ENCODE assay signal across 26 cellular contexts in the genomic region with DNA sequence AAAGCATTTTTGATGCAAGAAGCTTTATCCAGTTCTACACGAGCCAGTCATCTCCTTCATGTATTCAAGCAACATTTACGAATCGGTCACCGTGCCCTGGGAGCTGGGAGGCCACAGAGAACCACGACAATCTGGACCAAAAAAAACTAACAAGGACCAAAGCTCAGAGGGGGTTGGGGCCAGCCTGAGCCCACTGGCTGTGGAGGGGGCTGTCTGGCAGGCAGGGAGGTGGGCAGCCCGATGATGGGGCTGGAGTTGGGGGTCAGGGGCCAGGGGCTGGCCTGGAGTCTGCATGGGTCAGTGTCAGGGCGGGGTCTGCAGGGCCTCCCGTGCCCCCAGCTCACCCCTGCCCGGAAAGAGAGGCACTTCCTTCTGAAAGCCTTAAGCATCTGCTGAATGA. TPM values are rescaled to one million over a fixed set of nuclear protein-coding genes. Genes with fewer than 3 reads are reported as not detected.
DNase-seq lines count a peak whose midpoint lies in the region; ATAC-seq and TF ChIP-seq lines count a peak whose summit lies in the region.
"Had no signal": no experiment of that assay in that cellular context is flagged by ENCODE, and none has a peak within 500 bp of the region (broad histone marks: within the 10 kb centered on the region; RNA-seq: fewer than 3 reads in every experiment).

No MANE protein-coding gene starts in this region.

- POLR2A ChIA-PET in Panc1 (lab: Charles Lee), result no interaction called here

- TF ChIP-seq POLR2A in gastroesophageal sphincter (IDR thresholded peaks at IDR 0.05), result no peak
- TF ChIP-seq POLR2A in transverse colon (IDR thresholded peaks at IDR 0.05), result no peak

- H3K9me3 Mint-ChIP-seq in neural progenitor cell, result peaks cover 3% of the 10 kb centered on the region
- H3K9me3 Mint-ChIP-seq in stimulated activated naive B cell treated with anti-CD40 and anti-IgM and Interleukin-4, amounts not matched to agents 10 μg/mL and 1 μg/mL and 100 μg/mL, for 72 hours, result peaks cover 8 to 10% of the 10 kb centered on the region in 2 donors
- H3K9me3 Mint-ChIP-seq: activated CD4-positive, alpha-beta T cell treated with anti-CD3 and anti-CD28 coated beads, Interleukin-2, amount 10 ng/mL, durations not matched to agents 7 days and 5 days; CD4-positive, alpha-beta T cell had no signal

- H3K9ac ChIP-seq in neural progenitor cell, result no peak overlapping the region

- H3K4me3 ChIP-seq in Panc1 (ENCODE audit: low read depth in 2 of 2, low read length in 2 of 2) (no peak overlapping the region), gastroesophageal sphincter (no peak overlapping the region), neural progenitor cell (no peak overlapping the region), transverse colon (no peak overlapping the region)
- H3K4me3 ChIP-seq: dorsolateral prefrontal cortex, pancreas, right lobe of liver had no signal

- H3K36me3 Mint-ChIP-seq in neural progenitor cell, result no peaks in the 10 kb centered on the region
- H3K36me3 Mint-ChIP-seq in stimulated activated naive B cell treated with anti-CD40 and anti-IgM and Interleukin-4, amounts not matched to agents 10 μg/mL and 1 μg/mL and 100 μg/mL, for 72 hours, result peaks cover 0 to 5% of the 10 kb centered on the region in 2 donors
- H3K36me3 Mint-ChIP-seq: naive thymus-derived CD4-positive, alpha-beta T cell had no signal

- no peak overlapping the region for H3K27ac ChIP-seq in Panc1 (ENCODE audit: low read length)
- peak overlapping the region in 3 of 4 donors; percentile 49 to 64 (median 57) for H3K27ac ChIP-seq in gastroesophageal sphincter
- no peak overlapping the region for H3K27ac ChIP-seq in neural progenitor cell
- peak overlapping the region in 3 of 4 donors; percentile 23 to 30 (median 29) for H3K27ac ChIP-seq in transverse colon
- H3K27ac ChIP-seq: dorsolateral prefrontal cortex, HL-60, pancreas, right lobe of liver, VCaP had no signal

- CTCF ChIA-PET in Panc1 (lab: Charles Lee), result interaction anchor here (0.7 to 1.3 kb wide), 2 partner anchors 20 to 221 kb away, joined by 3 to 4 read pairs; no protein-coding TSS in a partner anchor

- no peak for DNase-seq in Panc1 (ENCODE audit: low read depth, low spot score)
- no peak for DNase-seq in neural progenitor cell (ENCODE audit: low spot score)
- no peak for DNase-seq in transverse colon
- no peak for DNase-seq in stimulated activated naive B cell treated with anti-CD40 and anti-IgM and Interleukin-4, amounts not matched to agents 10 μg/mL and 1 μg/mL and 100 μg/mL, for 72 hours
- DNase-seq in NCI-H1092 (lab: John Stamatoyannopoulos, UW), result no peak
- DNase-seq: activated CD4-positive, alpha-beta T cell treated with anti-CD3 and anti-CD28 coated beads, Interleukin-2, amount 10 ng/mL, durations not matched to agents 7 days and 5 days; activated naive CD4-positive, alpha-beta T cell treated with anti-CD3 and anti-CD28 coated beads, Interleukin-2, amount 50 U/mL, for 16 hours; CD4-positive, alpha-beta T cell; central memory CD4-positive, alpha-beta T cell; dorsolateral prefrontal cortex; HCEC 1CT; naive thymus-derived CD4-positive, alpha-beta T cell; NCI-H187 treated with DMSO at 0.1 percent for 48 hours; NCI-H2227 treated with DMSO at 0.1 percent for 48 hours; right lobe of liver had no signal

- WGBS in gastroesophageal sphincter (ENCODE audit: low coverage in 1 of 2), 2 donors, result 9 to 18% methylated on average over 4 to 7 of the region's 9 CpGs
- WGBS in transverse colon (ENCODE audit: low coverage in 1 of 2), 2 donors, result 38% methylated on average over 9 of the region's 9 CpGs; no CpG with 5 or more reads in 1 of the 2 donors

- H3K4me1 ChIP-seq in Panc1 (ENCODE audit: control insufficient read depth, insufficient read depth, low read length) (peaks cover 8% of the 10 kb centered on the region), gastroesophageal sphincter (peaks cover 0 to 39% (median 22%) of the 10 kb centered on the region in 3 donors), neural progenitor cell (peaks cover 8% of the 10 kb centered on the region), transverse colon (peaks cover 0 to 15% (median 6%) of the 10 kb centered on the region in 4 donors)
- H3K4me1 ChIP-seq: pancreas, right lobe of liver had no signal

- peaks cover 12% of the 10 kb centered on the region for H3K27me3 Mint-ChIP-seq in neural progenitor cell (ENCODE audit: insufficient read depth, low read depth)
- H3K27me3 Mint-ChIP-seq in stimulated activated naive B cell treated with anti-CD40 and anti-IgM and Interleukin-4, amounts not matched to agents 10 μg/mL and 1 μg/mL and 100 μg/mL, for 72 hours, result peaks cover 34 to 57% of the 10 kb centered on the region in 2 donors
- H3K27me3 Mint-ChIP-seq: CD4-positive, alpha-beta T cell had no signal

- H3K4me1 Mint-ChIP-seq in neural progenitor cell, result peaks cover 23% of the 10 kb centered on the region
- H3K4me1 Mint-ChIP-seq in stimulated activated naive B cell treated with anti-CD40 and anti-IgM and Interleukin-4, amounts not matched to agents 10 μg/mL and 1 μg/mL and 100 μg/mL, for 72 hours, result peaks cover 9 to 11% of the 10 kb centered on the region in 2 donors
- H3K4me1 Mint-ChIP-seq: activated CD4-positive, alpha-beta T cell treated with anti-CD3 and anti-CD28 coated beads, Interleukin-2, amount 10 ng/mL, durations not matched to agents 7 days and 5 days had no signal

- no peak overlapping the region for H3K4me2 ChIP-seq in neural progenitor cell

- H3F3A ChIP-seq in neural progenitor cell (ENCODE audit: low read depth), result peaks cover under 1% of the 10 kb centered on the region

- H3K4me3 Mint-ChIP-seq in neural progenitor cell, result no peak overlapping the region
- H3K4me3 Mint-ChIP-seq in stimulated activated naive B cell treated with anti-CD40 and anti-IgM and Interleukin-4, amounts not matched to agents 10 μg/mL and 1 μg/mL and 100 μg/mL, for 72 hours, result no peak overlapping the region
- H3K4me3 Mint-ChIP-seq: activated CD4-positive, alpha-beta T cell treated with anti-CD3 and anti-CD28 coated beads, Interleukin-2, amount 10 ng/mL, durations not matched to agents 7 days and 5 days; CD4-positive, alpha-beta T cell; naive thymus-derived CD4-positive, alpha-beta T cell had no signal

- no peaks in the 10 kb centered on the region for H4K20me1 ChIP-seq in neural progenitor cell (ENCODE audit: low read depth)

- no peaks in the 10 kb centered on the region for H3K9me3 ChIP-seq in Panc1 (ENCODE audit: control insufficient read depth, insufficient read depth, low read depth, low read length)
- H3K9me3 ChIP-seq in gastroesophageal sphincter, result peaks cover 0 to 3% (median 0%) of the 10 kb centered on the region in 3 donors
- H3K9me3 ChIP-seq in neural progenitor cell (ENCODE audit: low read depth), result no peaks in the 10 kb centered on the region
- no peaks in the 10 kb centered on the region for H3K9me3 ChIP-seq in transverse colon
- H3K9me3 ChIP-seq: pancreas, right lobe of liver had no signal

- TF ChIP-seq EP300 in gastroesophageal sphincter (IDR thresholded peaks at IDR 0.05), result no peak
- no peak for TF ChIP-seq EP300 in transverse colon (IDR thresholded peaks at IDR 0.05; ENCODE audit: low read depth)

- no TSS peak for BruUV-seq in Panc1 (replicated peaks; lab: Mats Ljungman, UMichigan)

- H3K79me2 ChIP-seq in neural progenitor cell (ENCODE audit: low read depth), result no peaks in the 10 kb centered on the region

- H3K36me3 ChIP-seq in Panc1 (ENCODE audit: control insufficient read depth, insufficient read depth, low read length) (no peaks in the 10 kb centered on the region), gastroesophageal sphincter (no peaks in the 10 kb centered on the region), neural progenitor cell (no peaks in the 10 kb centered on the region), transverse colon (no peaks in the 10 kb centered on the region)
- H3K36me3 ChIP-seq: pancreas, right lobe of liver had no signal

- in situ Hi-C loops in Panc1 (cut with HindIII; ENCODE audit: low pct_unique_long_range_greater_than_20kb, low sequenced_read_pairs), result no loop called here
- in situ Hi-C loops in transverse colon (cut with MboI; ENCODE audit: low pct_ligation_motif_present in 1 of 4, low pct_unique_long_range_greater_than_20kb in 1 of 4, low sequenced_read_pairs in 3 of 4), result loop anchor here in 1 of 4 donors (25.0 kb wide), 1 partner anchor 199 kb away; the partner anchor contains the start of gene AMZ1

- no peak overlapping the region for H2AFZ ChIP-seq in neural progenitor cell (replicated peaks)

- 0 out of 2 replicates have a peak, but pooled peaks have one; percentile 16 for ATAC-seq in Panc1
- peak; percentile 16 for ATAC-seq in gastroesophageal sphincter
- ATAC-seq in stimulated activated naive B cell treated with anti-CD40 and anti-IgM and Interleukin-4, amounts not matched to agents 10 μg/mL and 1 μg/mL and 100 μg/mL, for 72 hours (replicated peaks), result no peak
- ATAC-seq in HG02973 (IDR thresholded peaks at IDR 0.05; ENCODE audit: unreplicated experiment), result no peak
- no peak for ATAC-seq in GM21515 (IDR thresholded peaks at IDR 0.05; ENCODE audit: unreplicated experiment)
- ATAC-seq: left colon; naive thymus-derived CD4-positive, alpha-beta T cell had no signal

- intact Hi-C loops in Panc1 (cut with micrococcal nuclease; ENCODE audit: unreplicated experiment), result no loop called here
- intact Hi-C loops in transverse colon (cut with DNase I; ENCODE audit: low total_unique reads), result no loop called here

- TF ChIP-seq CTCF in Panc1 (IDR thresholded peaks at IDR 0.05) (no peak), gastroesophageal sphincter (IDR thresholded peaks at IDR 0.05) (no peak), neural progenitor cell (IDR thresholded peaks at IDR 0.05) (no peak), transverse colon (IDR thresholded peaks at IDR 0.05) (no peak)

- peak overlapping the region; percentile 78 for H3K27ac Mint-ChIP-seq in neural progenitor cell
- no peak overlapping the region for H3K27ac Mint-ChIP-seq in stimulated activated naive B cell treated with anti-CD40 and anti-IgM and Interleukin-4, amounts not matched to agents 10 μg/mL and 1 μg/mL and 100 μg/mL, for 72 hours
- H3K27ac Mint-ChIP-seq: activated CD4-positive, alpha-beta T cell treated with anti-CD3 and anti-CD28 coated beads, Interleukin-2, amount 10 ng/mL, durations not matched to agents 7 days and 5 days; CD4-positive, alpha-beta T cell had no signal

- H3K27me3 ChIP-seq in Panc1 (ENCODE audit: control insufficient read depth, insufficient read depth, low read length) (no peaks in the 10 kb centered on the region), gastroesophageal sphincter (peaks cover 58% of the 10 kb centered on the region), neural progenitor cell (no peaks in the 10 kb centered on the region), transverse colon (no peaks in the 10 kb centered on the region)
- H3K27me3 ChIP-seq: dorsolateral prefrontal cortex, pancreas, right lobe of liver had no signal

RNA-seq across cellular contexts. Expression of gene GRIFIN, which starts 12.5 kb away (rescaled TPM):
- total RNA-seq in Panc1 (2021; ENCODE audit: unreplicated experiment), result not detected
- polyA plus RNA-seq in Panc1 (2012; ENCODE audit: insufficient read length), result not detected
- total RNA-seq in gastroesophageal sphincter, result not detected
- not detected in 2 replicates for total RNA-seq in neural progenitor cell (ENCODE audit: low replicate concordance)
- not detected for total RNA-seq in transverse colon
- total RNA-seq: activated CD4-positive, alpha-beta T cell treated with anti-CD3 and anti-CD28 coated beads, Interleukin-2, amount 10 ng/mL, durations not matched to agents 7 days and 5 days; astrocyte; CD4-positive, alpha-beta T cell; dorsolateral prefrontal cortex; left colon; LHCN-M2; mesenteric fat pad; naive thymus-derived CD4-positive, alpha-beta T cell; pancreas; right lobe of liver; T-helper 2 cell treated with Interferon-gamma antibody and Interleukin-4, amounts not matched to agents 100 ng/mL and 5 ng/mL, for 36 hours had no signal
- polyA plus RNA-seq: naive thymus-derived CD4-positive, alpha-beta T cell; pancreas had no signal

RNA-seq across cellular contexts. Expression of gene LFNG, which starts 30.9 kb away (rescaled TPM):
- 38.1 TPM for total RNA-seq in Panc1 (2021; ENCODE audit: unreplicated experiment)
- polyA plus RNA-seq in Panc1 (2012; ENCODE audit: insufficient read length), result 61.6 TPM
- 1 to 10 TPM; 4.4 to 9.8 (median 8.4) TPM for total RNA-seq in gastroesophageal sphincter
- total RNA-seq in neural progenitor cell (ENCODE audit: low replicate concordance), result 58.0 and 177 TPM in 2 replicates
- total RNA-seq in transverse colon, result 100 to 1,000 TPM in 2 of 4 donors, 10 to 100 TPM in 2; 17.9 to 162 (median 80.6) TPM

Comparison
In these comparisons a context has a peak if more than half of its experiments do, and no peak if none do; other contexts are left out.
1. ATAC-seq: peak in Panc1 (single experiment) and gastroesophageal sphincter (single experiment); none in stimulated activated naive B cell treated with anti-CD40 and anti-IgM and Interleukin-4, amounts not matched to agents 10 μg/mL and 1 μg/mL and 100 μg/mL, for 72 hours (0 of 2), HG02973 (single experiment) and GM21515 (single experiment).
2. H3K27ac ChIP-seq: peak in gastroesophageal sphincter (3 of 4) and transverse colon (3 of 4); none in Panc1 (single experiment) and neural progenitor cell (single experiment).